In genomic region chr11:45665933-45666647, GRCh38 we compare ENCODE assay signal across 8 cellular contexts. TPM values are rescaled to one million over a fixed set of nuclear protein-coding genes. Genes with fewer than 3 reads are reported as not detected.
DNase-seq lines count a peak whose midpoint lies in the region; ATAC-seq, FAIRE-seq and TF ChIP-seq lines count a peak whose summit lies in the region.

No MANE protein-coding gene starts in this region.

- TF ChIP-seq CTCF in HepG2 (CRISPR knock-in tag; IDR thresholded peaks at IDR 0.05) (no peak), PC-9 (conservative IDR thresholded peaks at IDR 0.05) (no peak)

- no peak overlapping the region; a peak in 1 of 6 replicates for H3K4me3 ChIP-seq in HepG2 (replicated peaks in 1 of 3; ENCODE audit: insufficient read depth in 1 of 3, low read depth in 2 of 3, low read length in 3 of 3)
- no peak overlapping the region for H3K4me3 ChIP-seq in PC-9

- intact Hi-C loops in HepG2 (cut with micrococcal nuclease; ENCODE audit: unreplicated experiment) (no loop called here), PC-9 (cut with micrococcal nuclease; ENCODE audit: unreplicated experiment) (no loop called here)

- H3K27ac ChIP-seq in angular gyrus (ENCODE audit: low read depth, low read length) (peak overlapping the region; percentile 71), HepG2 (ENCODE audit: extremely low read length, insufficient read depth, low read length) (no peak overlapping the region), substantia nigra (ENCODE audit: low read depth, low read length, poor library complexity, severe bottlenecking) (peak overlapping the region; percentile 73), PC-9 (no peak overlapping the region)

- no TSS peak for BruUV-seq in HepG2 (replicated peaks; lab: Mats Ljungman, UMichigan)
- BruUV-seq in PC-9 (replicated peaks; lab: Mats Ljungman, UMichigan), result no TSS peak

- H3K27me3 ChIP-seq in HepG2 (ENCODE audit: control insufficient read depth in 1 of 2, insufficient read depth in 2 of 2, low read length in 2 of 2) (peaks cover 33 to 84% of the 10 kb centered on the region in 2 experiments), PC-9 (ENCODE audit: insufficient read depth, low read depth) (peaks cover 91% of the 10 kb centered on the region)

- H3K4me1 ChIP-seq in HepG2 (ENCODE audit: insufficient read depth, low read length) (no peaks in the 10 kb centered on the region), PC-9 (replicated peaks; ENCODE audit: insufficient read depth) (no peaks in the 10 kb centered on the region)

- in situ Hi-C loops in HepG2 (cut with HindIII; ENCODE audit: extremely low pct_ligation_motif_present, low pct_unique_long_range_greater_than_20kb) (no loop called here), KBM-7 (cut with MboI; ENCODE audit: low pct_unique_long_range_greater_than_20kb, low sequenced_read_pairs) (no loop called here)

- peaks cover 8% of the 10 kb centered on the region; the same call in 1 of the 2 replicates for H4K20me1 ChIP-seq in HepG2 (ENCODE audit: insufficient read depth, low read length)
- H4K20me1 ChIP-seq in PC-9 (ENCODE audit: insufficient read depth), result peaks cover 3% of the 10 kb centered on the region; the same call in 1 of the 2 replicates

- H2AFZ ChIP-seq in HepG2 (ENCODE audit: low read length), result no peak overlapping the region
- no peak overlapping the region for H2AFZ ChIP-seq in PC-9

- POLR2A ChIA-PET in HepG2 (lab: Yijun Ruan, JAX) (no interaction called here), PC-9 (lab: Charles Lee; ENCODE audit: unreplicated experiment) (no interaction called here)

- peak; percentile 41 for DNase-seq in NCI-H82 (lab: John Stamatoyannopoulos, UW)
- DNase-seq in NCI-H82 treated with DMSO at 0.1 percent for 48 hours (lab: John Stamatoyannopoulos, UW; ENCODE audit: unreplicated experiment), result no peak
- no peak for DNase-seq in HepG2 (ENCODE audit: low spot score)
- DNase-seq in substantia nigra (lab: John Stamatoyannopoulos, UW), result peak in 2 of 49 donors; percentile 61 to 69
- DNase-seq in KBM-7, result no peak
- DNase-seq in PC-9, result no peak

- no peaks in the 10 kb centered on the region for H3F3A ChIP-seq in PC-9 (ENCODE audit: insufficient read depth, low read depth)

- WGBS in HepG2 (ENCODE audit: low lambda C conversion rate), result 23% methylated on average over 6 of the region's 10 CpGs

- TF ChIP-seq EP300 in HepG2 (IDR thresholded peaks at IDR 0.05; ENCODE audit: low read depth in 2 of 2, low read length in 2 of 2) (no peak), HepG2 (CRISPR knock-in tag; IDR thresholded peaks at IDR 0.05; ENCODE audit: borderline replicate concordance) (no peak)

- H3K36me3 ChIP-seq in HepG2 (replicated peaks in 1 of 2; ENCODE audit: control insufficient read depth in 1 of 2, insufficient read depth in 2 of 2, low read length in 2 of 2), result no peaks in the 10 kb centered on the region
- no peaks in the 10 kb centered on the region for H3K36me3 ChIP-seq in PC-9 (ENCODE audit: low read depth)

- no peak overlapping the region for H3K9ac ChIP-seq in HepG2 (ENCODE audit: insufficient read depth, low read depth, low read length)

- TF ChIP-seq POLR2A in HepG2 (IDR thresholded peaks at IDR 0.05; ENCODE audit: insufficient read depth in 1 of 2, low read depth in 2 of 2, low read length in 2 of 2), result no peak

- CTCF ChIA-PET in HepG2 (lab: Yijun Ruan, JAX; ENCODE audit: low intra/inter-chr PET ratio, low total read pairs), result no interaction called here
- CTCF ChIA-PET in PC-9 (lab: Charles Lee), result no interaction called here

- H3K4me2 ChIP-seq in HepG2 (ENCODE audit: low read depth, low read length) (no peak overlapping the region), PC-9 (no peak overlapping the region)

- H3K79me2 ChIP-seq in HepG2 (ENCODE audit: insufficient read depth, low read length) (no peaks in the 10 kb centered on the region), PC-9 (ENCODE audit: low read depth) (no peaks in the 10 kb centered on the region)

- no peak for TF ChIP-seq RAD21 in HepG2 (CRISPR knock-in tag; IDR thresholded peaks at IDR 0.05)

- no peak for FAIRE-seq in HepG2 (lab: Jason Lieb, UNC)

- no peaks in the 10 kb centered on the region for H3K9me2 ChIP-seq in PC-9 (ENCODE audit: insufficient read depth)

- H3K9me3 ChIP-seq in HepG2 (ENCODE audit: low read length) (no peaks in the 10 kb centered on the region), PC-9 (ENCODE audit: insufficient read depth, low read depth) (no peaks in the 10 kb centered on the region)

- no peak; the same call in 2 of the 3 replicates for ATAC-seq in HepG2
- no peak for ATAC-seq in GM18861 (IDR thresholded peaks at IDR 0.05; ENCODE audit: unreplicated experiment)

TF ChIP-seq in HepG2, 621 proteins besides CTCF, POLR2A, EP300 and RAD21:
- no peak for TF ChIP-seq RBM39 (IDR thresholded peaks at IDR 0.05; ENCODE audit: low read depth, low read length, poor library complexity, severe bottlenecking)
- no peak for TF ChIP-seq HNRNPLL (IDR thresholded peaks at IDR 0.05; ENCODE audit: low read depth, low read length, poor library complexity, severe bottlenecking)
- TF ChIP-seq EZH2 (conservative IDR thresholded peaks at IDR 0.05; ENCODE audit: low read depth, low read length), result peak; percentile 84; the same call in 1 of the 2 replicates

RNA-seq across cellular contexts. Expression of gene CHST1, which starts 0.7 kb away (rescaled TPM):
- total RNA-seq in HepG2 (2016; rRNA removed; fragmentation: Illumina TruSeq; extraction: Trizol), result not detected in 2 replicates
- not detected in 2 replicates for total RNA-seq in HepG2 (2016; cell fraction: cytosol; rRNA removed; fragmentation: Illumina TruSeq; extraction: Trizol; ENCODE audit: low read depth)
- total RNA-seq in HepG2 (2016; cell fraction: insoluble cytoplasmic fraction; rRNA removed; fragmentation: Illumina TruSeq; extraction: Trizol), result not detected in 2 replicates
- total RNA-seq in HepG2 (2016; cell fraction: membrane; rRNA removed; fragmentation: Illumina TruSeq; extraction: Trizol), result not detected in 2 replicates
- total RNA-seq in HepG2 (2016; cell fraction: nucleus; rRNA removed; fragmentation: Illumina TruSeq; extraction: Trizol), result not detected in 2 replicates
- polyA plus RNA-seq in HepG2 (2011; rRNA removed), result not detected in 2 replicates
- not detected in 2 replicates for polyA plus RNA-seq in HepG2 (2011; cell fraction: cytosol; rRNA removed)
- not detected in 2 replicates for polyA plus RNA-seq in HepG2 (2011; cell fraction: nucleus; rRNA removed)
- not detected in 2 replicates for polyA plus RNA-seq in HepG2 (2012)
- not detected in 2 replicates for polyA plus RNA-seq in HepG2 (2016; cell fraction: cytosol; fragmentation: Illumina TruSeq; extraction: Trizol; ENCODE audit: low read depth)
- not detected in 2 replicates for polyA plus RNA-seq in HepG2 (2016; cell fraction: insoluble cytoplasmic fraction; fragmentation: Illumina TruSeq; extraction: Trizol; ENCODE audit: low read depth)
- polyA plus RNA-seq in HepG2 (2016; cell fraction: membrane; fragmentation: Illumina TruSeq; extraction: Trizol; ENCODE audit: low read depth), result not detected in 2 replicates
- polyA plus RNA-seq in HepG2 (2016; cell fraction: nucleus; fragmentation: Illumina TruSeq; extraction: Trizol; ENCODE audit: insufficient read depth, low read depth), result not detected in 2 replicates
- polyA minus RNA-seq in HepG2 (2011; rRNA and poly(A)+ RNA removed; ENCODE audit: low replicate concordance), result not detected in 2 replicates
- polyA minus RNA-seq in HepG2 (2011; cell fraction: cytosol; rRNA and poly(A)+ RNA removed), result not detected in 2 replicates
- not detected in 2 replicates for polyA minus RNA-seq in HepG2 (2011; cell fraction: nucleus; rRNA and poly(A)+ RNA removed)
- total RNA-seq in PC-9 (2021), result not detected in 2 replicates

Comparison
In these comparisons a context has a peak if more than half of its experiments do, and no peak if none do; other contexts are left out.
1. H3K27ac ChIP-seq: peak in angular gyrus (single experiment) and substantia nigra (single experiment); none in HepG2 (single experiment) and PC-9 (single experiment).